In the genomic region with DNA sequence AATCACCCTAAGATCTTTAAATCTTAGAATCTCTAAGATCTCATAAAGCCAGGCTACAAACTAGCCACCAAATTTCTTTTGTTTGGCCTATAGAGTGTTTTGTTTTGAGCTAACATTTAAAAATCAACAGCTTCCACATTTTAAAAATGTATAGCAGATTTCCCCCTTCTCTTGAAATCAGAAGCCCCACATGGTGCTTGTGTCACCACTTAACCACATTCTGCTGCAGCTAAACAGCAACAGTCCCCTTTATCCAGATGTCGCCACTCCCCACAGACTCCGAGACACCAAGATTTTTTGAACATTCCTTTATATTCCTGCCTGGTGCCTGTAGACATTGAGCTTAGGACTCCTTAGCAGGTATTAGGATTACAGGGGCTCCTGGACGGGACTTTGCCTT, we compare ENCODE assay signal across 31 cellular contexts. TPM values are rescaled to one million over a fixed set of nuclear protein-coding genes. Genes with fewer than 3 reads are reported as not detected.
DNase-seq lines count a peak whose midpoint lies in the region; ATAC-seq, FAIRE-seq and TF ChIP-seq lines count a peak whose summit lies in the region.
"Had no signal": no experiment of that assay in that cellular context is flagged by ENCODE, and none has a peak within 500 bp of the region (broad histone marks: within the 10 kb centered on the region; RNA-seq: fewer than 3 reads in every experiment).

No MANE protein-coding gene starts in this region.

- no peaks in the 10 kb centered on the region for H3K36me3 Mint-ChIP-seq in activated CD4-positive, alpha-beta memory T cell treated with anti-CD3 and anti-CD28 coated beads for 36 hours
- H3K36me3 Mint-ChIP-seq: activated naive CD4-positive, alpha-beta T cell treated with anti-CD3 and anti-CD28 coated beads, Interleukin-2, amount 10 ng/mL, durations not matched to agents 7 days and 5 days; natural killer cell had no signal

- no peak for TF ChIP-seq CTCF in A549 (IDR thresholded peaks at IDR 0.05)
- TF ChIP-seq CTCF in HL-60 (IDR thresholded peaks at IDR 0.05; ENCODE audit: insufficient read depth, low read length), result no peak
- TF ChIP-seq CTCF in RWPE2 (IDR thresholded peaks at IDR 0.05; ENCODE audit: poor library complexity, severe bottlenecking), result no peak
- no peak for TF ChIP-seq CTCF in GM13976 (IDR thresholded peaks at IDR 0.05; ENCODE audit: borderline replicate concordance, control extremely low read depth, extremely low read depth, insufficient read depth, missing control alignments)

- no peak for TF ChIP-seq EP300 in A549 (IDR thresholded peaks at IDR 0.05)

- H3K27me3 ChIP-seq in HL-60 (ENCODE audit: insufficient read depth, poor library complexity, severe bottlenecking), result no peaks in the 10 kb centered on the region
- no peaks in the 10 kb centered on the region for H3K27me3 ChIP-seq in RWPE2 (ENCODE audit: insufficient read depth, poor library complexity, severe bottlenecking)
- H3K27me3 ChIP-seq: uterus had no signal

- H3K4me1 ChIP-seq in A549 (peaks cover 5% of the 10 kb centered on the region; the same call in 1 of the 3 replicates), RWPE2 (ENCODE audit: insufficient read depth, poor library complexity, severe bottlenecking) (peaks cover 35% of the 10 kb centered on the region)

- peak; percentile 59 for FAIRE-seq in A549 (lab: Jason Lieb, UNC)
- FAIRE-seq: endothelial cell of umbilical vein had no signal

- no peak overlapping the region for H3K4me2 ChIP-seq in A549

- peaks cover 8% of the 10 kb centered on the region for H3K27me3 Mint-ChIP-seq in activated CD4-positive, alpha-beta memory T cell treated with anti-CD3 and anti-CD28 coated beads for 36 hours

- ATAC-seq in A549 (no peak), RWPE2 (ENCODE audit: low read depth) (no peak), left colon (no peak), HG03469 (IDR thresholded peaks at IDR 0.05; ENCODE audit: unreplicated experiment) (no peak)
- ATAC-seq: heart right ventricle, left ventricle myocardium superior, natural killer cell had no signal

- H3K9me3 Mint-ChIP-seq in activated CD4-positive, alpha-beta memory T cell treated with anti-CD3 and anti-CD28 coated beads for 36 hours, result no peaks in the 10 kb centered on the region
- H3K9me3 Mint-ChIP-seq: activated naive CD4-positive, alpha-beta T cell treated with anti-CD3 and anti-CD28 coated beads, Interleukin-2, amount 10 ng/mL, durations not matched to agents 7 days and 5 days; CD4-positive, alpha-beta T cell; natural killer cell had no signal

- no peak overlapping the region for H3K4me3 Mint-ChIP-seq in activated CD4-positive, alpha-beta memory T cell treated with anti-CD3 and anti-CD28 coated beads for 36 hours
- H3K4me3 Mint-ChIP-seq: activated naive CD4-positive, alpha-beta T cell treated with anti-CD3 and anti-CD28 coated beads, Interleukin-2, amount 10 ng/mL, durations not matched to agents 7 days and 5 days; CD4-positive, alpha-beta T cell; natural killer cell had no signal

- in situ Hi-C loops in GM13976 (cut with MboI; ENCODE audit: low sequenced_read_pairs, unreplicated experiment), result no loop called here

- H3K9me3 ChIP-seq in A549 (no peaks in the 10 kb centered on the region), RWPE2 (ENCODE audit: severe bottlenecking) (no peaks in the 10 kb centered on the region)
- H3K9me3 ChIP-seq: heart right ventricle, sigmoid colon, uterus had no signal

- CTCF ChIA-PET in A549 (lab: Yijun Ruan, JAX), result interaction anchor here (0.8 to 13.5 kb wide), 15 partner anchors 9 to 155 kb away, joined by 3 to 148 read pairs (median 16); partner anchors contain the start of gene GUCY2D
- CTCF ChIA-PET in activated CD4-positive, alpha-beta memory T cell treated with anti-CD3 and anti-CD28 coated beads for 36 hours (lab: Charles Lee), result interaction anchor here (0.8 to 4.5 kb wide), 8 partner anchors 16 to 274 kb away, joined by 3 to 25 read pairs (median 9); partner anchors contain the start of genes ALOXE3 and GUCY2D

- intact Hi-C loops in activated CD4-positive, alpha-beta memory T cell treated with anti-CD3 and anti-CD28 coated beads for 36 hours (cut with micrococcal nuclease), result no loop called here
- intact Hi-C loops in left colon (cut with DNase I, micrococcal nuclease), result no loop called here

- DNase-seq in A549 (ENCODE audit: low read depth in 1 of 2, low spot score in 1 of 2), result no peak
- DNase-seq in HL-60 (ENCODE audit: low read depth in 1 of 2, low spot score in 1 of 2), result peak in 1 of 2 experiments; percentile 55
- no peak for DNase-seq in RWPE2 (ENCODE audit: low spot score)
- DNase-seq in islet precursor cell, result peak; percentile 33
- DNase-seq in activated CD4-positive, alpha-beta memory T cell treated with anti-CD3 and anti-CD28 coated beads for 36 hours, result no peak
- DNase-seq in left colon, result no peak
- DNase-seq in GM13976 (ENCODE audit: low spot score), result no peak
- DNase-seq: activated CD4-positive, alpha-beta T cell treated with anti-CD3 and anti-CD28 coated beads for 1 hour; activated naive CD4-positive, alpha-beta T cell treated with anti-CD3 and anti-CD28 coated beads, Interleukin-2, amount 10 ng/mL, durations not matched to agents 7 days and 5 days; activated T-cell treated with anti-CD3 and anti-CD28 coated beads, Interleukin-2, amount 50 U/mL, for 48 hours; anterior cingulate cortex; DMS153; heart right ventricle; Karpas-422; left ventricle myocardium superior; midbrain; natural killer cell; NCI-H1417; NCI-H2107; NCI-H446 treated with DMSO at 0.1 percent for 48 hours; RPMI8226; uterus had no signal

- TF ChIP-seq RAD21 in A549 (conservative IDR thresholded peaks at IDR 0.05 in 1 of 2, IDR thresholded peaks at IDR 0.05 in 1 of 2), result no peak

- 83% methylated on average over 3 of the region's 3 CpGs for WGBS in A549 (ENCODE audit: missing lambda C conversion rate)

- peaks cover 12% of the 10 kb centered on the region for H3K4me1 Mint-ChIP-seq in activated CD4-positive, alpha-beta memory T cell treated with anti-CD3 and anti-CD28 coated beads for 36 hours (ENCODE audit: low read depth)

- no peak overlapping the region for H3K27ac ChIP-seq in A549
- H3K27ac ChIP-seq in HL-60 (replicated peaks), result peak overlapping the region; percentile 59
- peak overlapping the region; percentile 87 for H3K27ac ChIP-seq in RWPE2 (ENCODE audit: poor library complexity, severe bottlenecking)
- H3K27ac ChIP-seq: heart right ventricle, parathyroid adenoma, sigmoid colon, uterus had no signal

- H3K36me3 ChIP-seq in RWPE2 (ENCODE audit: low read depth), result no peaks in the 10 kb centered on the region
- H3K36me3 ChIP-seq: heart right ventricle, sigmoid colon, uterus had no signal

- H3K27ac Mint-ChIP-seq in activated CD4-positive, alpha-beta memory T cell treated with anti-CD3 and anti-CD28 coated beads for 36 hours, result no peak overlapping the region
- H3K27ac Mint-ChIP-seq: activated naive CD4-positive, alpha-beta T cell treated with anti-CD3 and anti-CD28 coated beads, Interleukin-2, amount 10 ng/mL, durations not matched to agents 7 days and 5 days; CD4-positive, alpha-beta T cell; natural killer cell had no signal

- POLR2A ChIA-PET in A549 (lab: Yijun Ruan, JAX), result no interaction called here
- POLR2A ChIA-PET in activated CD4-positive, alpha-beta memory T cell treated with anti-CD3 and anti-CD28 coated beads for 36 hours (lab: Charles Lee), result no interaction called here

- H3K4me3 ChIP-seq in A549, result no peak overlapping the region
- H3K4me3 ChIP-seq in HL-60 (replicated peaks; ENCODE audit: insufficient read depth, low read length), result no peak overlapping the region
- no peak overlapping the region for H3K4me3 ChIP-seq in RWPE2 (ENCODE audit: severe bottlenecking)
- H3K4me3 ChIP-seq: heart right ventricle, sigmoid colon, uterus had no signal

- no peak for TF ChIP-seq POLR2A in A549 (IDR thresholded peaks at IDR 0.05; ENCODE audit: low read length)

TF ChIP-seq in A549, 52 proteins besides CTCF, POLR2A, EP300 and RAD21 (continues in another document):
- TF ChIP-seq ZNF302 (CRISPR knock-in tag; IDR thresholded peaks at IDR 0.05), result no peak
- no peak for TF ChIP-seq BCL3 (IDR thresholded peaks at IDR 0.05)
- no peak for TF ChIP-seq PHF8 (IDR thresholded peaks at IDR 0.05; ENCODE audit: borderline replicate concordance, low read depth)
- TF ChIP-seq KDM1A (IDR thresholded peaks at IDR 0.05; ENCODE audit: low read depth), result no peak
- no peak for TF ChIP-seq ATOH8 (CRISPR knock-in tag; IDR thresholded peaks at IDR 0.05; ENCODE audit: low read depth)
- TF ChIP-seq MAZ (IDR thresholded peaks at IDR 0.05; ENCODE audit: borderline replicate concordance, low read depth, low read length), result no peak
- TF ChIP-seq RARB (CRISPR knock-in tag; IDR thresholded peaks at IDR 0.05), result no peak

RNA-seq across cellular contexts. Expression of gene GUCY2D, which starts 16.0 kb away (rescaled TPM):
- polyA plus RNA-seq in A549 (2011; rRNA removed), result not detected in 2 replicates
- polyA plus RNA-seq in A549 (2012; cell fraction: cytosol; rRNA removed), result not detected in 2 replicates
- polyA plus RNA-seq in A549 (2012; cell fraction: nucleus; rRNA removed), result 0.16 TPM in 1 of 2 replicates, not detected in the other
- polyA plus RNA-seq in A549 (2017; fragmentation: RNase III; extraction: RNeasy Plus Mini Kit Qiagen cat#74134 plus additional on column Dnase treatment), result 0.14 to 0.50 TPM in 2 of 3 replicates, not detected in the other
- polyA minus RNA-seq in A549 (2011; rRNA and poly(A)+ RNA removed), result not detected in 2 replicates
- total RNA-seq in activated CD4-positive, alpha-beta memory T cell treated with anti-CD3 and anti-CD28 coated beads for 36 hours, result not detected
- total RNA-seq in left colon, result not detected
- total RNA-seq: activated CD8-positive, alpha-beta memory T cell treated with anti-CD3 and anti-CD28 coated beads for 36 hours; cardiac septum; dermis microvascular lymphatic vessel endothelial cell; endothelial cell of umbilical vein; fibroblast of villous mesenchyme; left ventricle myocardium superior; natural killer cell; sigmoid colon had no signal
- polyA plus RNA-seq: endothelial cell of umbilical vein, heart right ventricle had no signal

RNA-seq across cellular contexts. Expression of gene ALOX15B, which starts 20.4 kb away (rescaled TPM):
- polyA plus RNA-seq in A549 (2011; rRNA removed) (not detected in 2 replicates), A549 (2017; fragmentation: RNase III; extraction: RNeasy Plus Mini Kit Qiagen cat#74134 plus additional on column Dnase treatment) (not detected in 3 replicates)
- 0.03 TPM in 1 of 2 replicates, not detected in the other for polyA plus RNA-seq in A549 (2012; cell fraction: cytosol; rRNA removed)
- polyA plus RNA-seq in A549 (2012; cell fraction: nucleus; rRNA removed), result 0.02 and 0.05 TPM in 2 replicates
- not detected in 2 replicates for polyA minus RNA-seq in A549 (2011; rRNA and poly(A)+ RNA removed)
- total RNA-seq in activated CD4-positive, alpha-beta memory T cell treated with anti-CD3 and anti-CD28 coated beads for 36 hours, result not detected
- 1 to 10 TPM in 1 of 2 donors, under 1 TPM in 1; 0.55 to 2.5 TPM for total RNA-seq in left colon
- total RNA-seq: activated CD8-positive, alpha-beta memory T cell treated with anti-CD3 and anti-CD28 coated beads for 36 hours; cardiac septum; CD4-positive, alpha-beta T cell; dermis microvascular lymphatic vessel endothelial cell; endothelial cell of umbilical vein; fibroblast of villous mesenchyme; left ventricle myocardium superior; natural killer cell had no signal
- polyA plus RNA-seq: endothelial cell of umbilical vein had no signal

Comparison
In these comparisons a context has a peak if more than half of its experiments do, and no peak if none do; other contexts are left out.
1. H3K27ac ChIP-seq: peak in HL-60 (single experiment) and RWPE2 (single experiment); none in A549 (0 of 2).